ENCODE assay signal across 22 cellular contexts in the genomic region with DNA sequence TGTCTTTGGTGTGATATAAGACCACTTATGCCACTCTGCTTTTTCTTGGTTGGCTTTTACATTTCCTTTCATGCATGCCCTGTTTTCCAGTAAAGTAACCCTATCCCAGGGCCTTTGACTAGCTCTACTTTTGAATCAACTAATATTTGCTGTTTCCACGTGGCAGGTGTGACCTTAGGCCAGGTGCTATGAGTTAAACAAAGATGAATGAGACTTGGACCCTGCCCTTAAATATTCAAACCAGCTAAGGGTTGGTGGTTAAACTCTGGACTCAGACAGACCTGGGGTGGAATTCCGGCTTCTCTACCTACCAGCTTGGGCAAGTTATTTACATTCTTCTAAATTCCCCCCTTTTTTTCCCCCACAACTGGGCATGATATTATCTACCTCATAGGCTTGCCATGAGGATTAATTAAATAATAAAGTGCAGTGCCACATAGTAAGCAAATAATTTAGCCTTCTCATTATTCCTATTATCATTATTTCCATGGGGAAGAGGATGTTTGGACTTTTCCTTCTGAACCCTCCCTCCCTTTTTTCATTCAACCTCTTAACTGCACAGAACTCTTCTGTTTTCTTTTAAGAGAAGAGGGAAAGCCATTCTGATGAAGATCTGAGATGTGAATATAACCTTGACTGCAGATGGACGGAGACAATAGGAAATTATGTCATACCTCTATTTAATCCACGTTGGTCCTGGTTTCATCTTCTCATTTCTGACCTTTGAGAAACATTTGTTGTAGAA.
DNase-seq lines count a peak whose midpoint lies in the region; ATAC-seq and TF ChIP-seq lines count a peak whose summit lies in the region.
"Had no signal": no experiment of that assay in that cellular context is flagged by ENCODE, and none has a peak within 500 bp of the region (broad histone marks: within the 10 kb centered on the region; RNA-seq: fewer than 3 reads in every experiment).

No MANE protein-coding gene starts in this region.

- no peak overlapping the region for H3K27ac Mint-ChIP-seq in chondrocyte (ENCODE audit: unreplicated experiment)
- H3K27ac Mint-ChIP-seq: H9 had no signal

- no peak overlapping the region for H3K4me3 Mint-ChIP-seq in chondrocyte (ENCODE audit: unreplicated experiment)
- H3K4me3 Mint-ChIP-seq: activated CD4-positive, alpha-beta T cell treated with anti-CD3 and anti-CD28 coated beads for 36 hours; CD4-positive, CD25-positive, alpha-beta regulatory T cell; H9 had no signal

- H3K79me2 ChIP-seq in GM23248 (ENCODE audit: insufficient read depth) (no peaks in the 10 kb centered on the region), hepatocyte (no peaks in the 10 kb centered on the region)

- TF ChIP-seq CTCF in hepatocyte (IDR thresholded peaks at IDR 0.05; ENCODE audit: poor library complexity): no peak
- no peak for TF ChIP-seq CTCF in neutrophil (IDR thresholded peaks at IDR 0.05)
- TF ChIP-seq CTCF in gastrocnemius medialis (IDR thresholded peaks at IDR 0.05 in 4 of 5, conservative IDR thresholded peaks at IDR 0.05 in 1 of 5): no peak
- TF ChIP-seq CTCF in chondrocyte (IDR thresholded peaks at IDR 0.05): no peak

- in situ Hi-C loops in GM23248 (cut with MboI) (loop anchor here (25.0 kb wide), 1 partner anchor 389 kb away; the partner anchor contains the start of gene PERP), gastrocnemius medialis (cut with MboI; ENCODE audit: low sequenced_read_pairs in 4 of 4) (loop anchor here in 1 of 4 donors (25.0 kb wide), 1 partner anchor 389 kb away; the partner anchor contains the start of gene PERP)

- H4K20me1 ChIP-seq in GM23248 (ENCODE audit: insufficient read depth) (no peaks in the 10 kb centered on the region), hepatocyte (ENCODE audit: insufficient read depth, poor library complexity, severe bottlenecking) (no peaks in the 10 kb centered on the region)

- H3K36me3 ChIP-seq in GM23248 (ENCODE audit: low read depth): no peaks in the 10 kb centered on the region
- no peaks in the 10 kb centered on the region for H3K36me3 ChIP-seq in hepatocyte (replicated peaks; ENCODE audit: insufficient read depth, low read depth)
- H3K36me3 ChIP-seq in neutrophil: no peaks in the 10 kb centered on the region
- no peaks in the 10 kb centered on the region for H3K36me3 ChIP-seq in gastrocnemius medialis
- H3K36me3 ChIP-seq: SJSA1, transverse colon had no signal

- no peak overlapping the region for H3K9ac ChIP-seq in GM23248

- H2AFZ ChIP-seq in GM23248 (0 out of 2 replicates have a peak overlapping the region, but pooled peaks have one; percentile 1), hepatocyte (no peak overlapping the region)

- no peak for TF ChIP-seq POLR2A in gastrocnemius medialis (IDR thresholded peaks at IDR 0.05)

- H3K27ac ChIP-seq in GM23248 (no peak overlapping the region), hepatocyte (peak overlapping the region; percentile 73), neutrophil (peak overlapping the region; percentile 79), gastrocnemius medialis (no peak overlapping the region)
- H3K27ac ChIP-seq: psoas muscle, SJSA1 had no signal

- WGBS in GM23248 (ENCODE audit: low coverage in 1 of 2, low lambda C conversion rate in 2 of 2, missing lambda C conversion rate in 2 of 2), 2 experiments: 61 to 77% methylated on average over 4 of the region's 4 CpGs
- 76% methylated on average over 4 of the region's 4 CpGs for WGBS in hepatocyte (ENCODE audit: low lambda C conversion rate, missing lambda C conversion rate)

- peaks cover 4% of the 10 kb centered on the region for H3K4me1 ChIP-seq in GM23248 (ENCODE audit: insufficient read depth)
- H3K4me1 ChIP-seq in hepatocyte (ENCODE audit: insufficient read depth): peaks cover 22% of the 10 kb centered on the region
- H3K4me1 ChIP-seq in neutrophil (ENCODE audit: control insufficient read depth in 1 of 2, insufficient read depth in 1 of 2, low read depth in 1 of 2, low read length in 1 of 2): peaks cover 46 to 56% of the 10 kb centered on the region in 2 experiments
- peaks cover 9 to 11% of the 10 kb centered on the region in 2 donors for H3K4me1 ChIP-seq in gastrocnemius medialis
- H3K4me1 ChIP-seq: psoas muscle had no signal

- H3K4me2 ChIP-seq in GM23248 (ENCODE audit: unreplicated experiment) (no peak overlapping the region), hepatocyte (peak overlapping the region; percentile 8)

- H3K27me3 ChIP-seq in GM23248 (replicated peaks; ENCODE audit: insufficient read depth): no peaks in the 10 kb centered on the region
- H3K27me3 ChIP-seq in hepatocyte: no peaks in the 10 kb centered on the region
- no peaks in the 10 kb centered on the region for H3K27me3 ChIP-seq in neutrophil
- H3K27me3 ChIP-seq in gastrocnemius medialis: no peaks in the 10 kb centered on the region
- H3K27me3 ChIP-seq: SJSA1, transverse colon had no signal

- no peaks in the 10 kb centered on the region for H3K27me3 Mint-ChIP-seq in chondrocyte (ENCODE audit: low read depth)

- H3F3A ChIP-seq in GM23248 (ENCODE audit: insufficient read depth): peaks cover 6% of the 10 kb centered on the region; the same call in 1 of the 2 replicates

- H3K9me3 Mint-ChIP-seq in chondrocyte (ENCODE audit: low read depth): no peaks in the 10 kb centered on the region
- H3K9me3 Mint-ChIP-seq: CD4-positive, CD25-positive, alpha-beta regulatory T cell had no signal

- no peak for ATAC-seq in gastrocnemius medialis
- ATAC-seq: psoas muscle had no signal

- intact Hi-C loops in gastrocnemius medialis (cut with DNase I; ENCODE audit: low total_unique reads): no loop called here

- peaks cover 5% of the 10 kb centered on the region for H3K4me1 Mint-ChIP-seq in chondrocyte (ENCODE audit: low read depth)
- H3K4me1 Mint-ChIP-seq: H9 had no signal

- no peak overlapping the region for H3K4me3 ChIP-seq in GM23248
- no peak overlapping the region for H3K4me3 ChIP-seq in hepatocyte
- H3K4me3 ChIP-seq in neutrophil (ENCODE audit: low read depth in 1 of 2, low read length in 1 of 2): peak overlapping the region in 1 of 2 experiments; percentile 22
- no peak overlapping the region for H3K4me3 ChIP-seq in gastrocnemius medialis
- H3K4me3 ChIP-seq: psoas muscle, SJSA1, transverse colon had no signal

- DNase-seq in GM23248 (no peak), NCI-H526 (lab: John Stamatoyannopoulos, UW) (peak; percentile 55 to 58), hepatocyte (ENCODE audit: low spot score) (peak; percentile 55), gastrocnemius medialis (no peak), cerebellum (ENCODE audit: low spot score) (no peak), chondrocyte (ENCODE audit: low spot score) (no peak)
- DNase-seq: activated T-cell treated with anti-CD3 and anti-CD28 coated beads, Interleukin-2, amount 50 U/mL, for 48 hours; amniotic stem cell; cortex of kidney; GF-D8; H9; NCI-H1105 treated with DMSO at 0.1 percent for 48 hours; NCI-H2081 treated with DMSO at 0.1 percent for 48 hours; NCI-H446 treated with DMSO at 0.1 percent for 48 hours; nucleus accumbens; psoas muscle; stimulated activated CD8-positive, alpha-beta memory T cell treated with anti-CD3 and anti-CD28 coated beads, Interleukin-4, amount 100 ng/mL, for 48 hours; transverse colon had no signal

- no peaks in the 10 kb centered on the region for H3K36me3 Mint-ChIP-seq in chondrocyte (ENCODE audit: low read depth)
- H3K36me3 Mint-ChIP-seq: CD4-positive, CD25-positive, alpha-beta regulatory T cell had no signal

- H3K9me3 ChIP-seq in GM23248 (ENCODE audit: low read depth): no peaks in the 10 kb centered on the region
- H3K9me3 ChIP-seq in hepatocyte (ENCODE audit: low read depth): no peaks in the 10 kb centered on the region
- no peaks in the 10 kb centered on the region for H3K9me3 ChIP-seq in neutrophil
- H3K9me3 ChIP-seq in gastrocnemius medialis: no peaks in the 10 kb centered on the region
- H3K9me3 ChIP-seq: psoas muscle, SJSA1, transverse colon had no signal

- H3K9me2 ChIP-seq in GM23248 (ENCODE audit: insufficient read depth) (no peaks in the 10 kb centered on the region), hepatocyte (replicated peaks; ENCODE audit: insufficient read depth) (no peaks in the 10 kb centered on the region)

Comparison
In these comparisons a context has a peak if more than half of its experiments do, and no peak if none do; other contexts are left out.
1. DNase-seq: peak in NCI-H526 (2 of 2) and hepatocyte (single experiment); none in GM23248 (single experiment), gastrocnemius medialis (0 of 2), cerebellum (single experiment) and chondrocyte (single experiment).
2. H3K27ac ChIP-seq: peak in hepatocyte (single experiment) and neutrophil (single experiment); none in GM23248 (single experiment) and gastrocnemius medialis (0 of 4).